ENCODE assay signal across 19 cellular contexts in genomic region chr7:134541-134940, GRCh38. TPM values are rescaled to one million over a fixed set of nuclear protein-coding genes. Genes with fewer than 3 reads are reported as not detected.
DNase-seq lines count a peak whose midpoint lies in the region; ATAC-seq and TF ChIP-seq lines count a peak whose summit lies in the region.
"Had no signal": no experiment of that assay in that cellular context is flagged by ENCODE, and none has a peak within 500 bp of the region (broad histone marks: within the 10 kb centered on the region; RNA-seq: fewer than 3 reads in every experiment).

No MANE protein-coding gene starts in this region.

- peak; percentile 11 for DNase-seq in D341Med (ENCODE audit: low spot score)
- DNase-seq in islet precursor cell: peak; percentile 28
- DNase-seq in neural progenitor cell (ENCODE audit: low spot score): no peak
- DNase-seq in ureter (ENCODE audit: low spot score): peak; percentile 32
- no peak for DNase-seq in progenitor cell of endocrine pancreas (ENCODE audit: low spot score, unreplicated experiment)
- DNase-seq in NCI-H2227 (lab: John Stamatoyannopoulos, UW; ENCODE audit: unreplicated experiment): no peak
- DNase-seq: Caco-2; CD4-positive, CD25-positive, alpha-beta regulatory T cell; CD8-positive, alpha-beta T cell; DMS 273 treated with DMSO at 0.1 percent for 48 hours; DMS79 treated with DMSO at 0.1 percent for 48 hours; GF-D8; GM23248; HCEC 1CT had no signal

- H3K9me3 ChIP-seq in neural progenitor cell (ENCODE audit: low read depth): no peaks in the 10 kb centered on the region
- H3K9me3 ChIP-seq: BLaER1, Caco-2 had no signal

- H4K20me1 ChIP-seq in neural progenitor cell (ENCODE audit: low read depth): no peaks in the 10 kb centered on the region
- H4K20me1 ChIP-seq: BLaER1 had no signal

- no peaks in the 10 kb centered on the region for H3K27me3 ChIP-seq in neural progenitor cell
- H3K27me3 ChIP-seq: BLaER1 had no signal

- H3K27ac Mint-ChIP-seq in neural progenitor cell (peak overlapping the region; percentile 69), progenitor cell of endocrine pancreas (no peak overlapping the region)
- H3K27ac Mint-ChIP-seq: B cell; CD4-positive, CD25-positive, alpha-beta regulatory T cell; CD8-positive, alpha-beta T cell had no signal

- H3K27ac ChIP-seq in neural progenitor cell: no peak overlapping the region
- H3K27ac ChIP-seq: 22Rv1, BLaER1, C4-2B, GM23248 had no signal

- H3K36me3 Mint-ChIP-seq in neural progenitor cell (no peaks in the 10 kb centered on the region), progenitor cell of endocrine pancreas (ENCODE audit: insufficient read depth) (no peaks in the 10 kb centered on the region)
- H3K36me3 Mint-ChIP-seq: CD4-positive, CD25-positive, alpha-beta regulatory T cell; CD8-positive, alpha-beta T cell had no signal

- no peak for ATAC-seq in GM19328 (IDR thresholded peaks at IDR 0.05; ENCODE audit: unreplicated experiment)
- ATAC-seq: CD8-positive, alpha-beta T cell had no signal

- H3K4me1 Mint-ChIP-seq in neural progenitor cell: peaks cover 10% of the 10 kb centered on the region
- no peaks in the 10 kb centered on the region for H3K4me1 Mint-ChIP-seq in progenitor cell of endocrine pancreas (ENCODE audit: low read depth)
- H3K4me1 Mint-ChIP-seq: B cell had no signal

- H3K4me1 ChIP-seq in neural progenitor cell: peaks cover 7% of the 10 kb centered on the region
- H3K4me1 ChIP-seq: Caco-2 had no signal

- no peak overlapping the region for H3K4me3 ChIP-seq in neural progenitor cell
- H3K4me3 ChIP-seq: BLaER1, GM23248 had no signal

- H3K9ac ChIP-seq in neural progenitor cell: no peak overlapping the region
- H3K9ac ChIP-seq: BLaER1, GM23248 had no signal

- no peaks in the 10 kb centered on the region for H3F3A ChIP-seq in neural progenitor cell (ENCODE audit: low read depth)

- no peak overlapping the region for H2AFZ ChIP-seq in neural progenitor cell (replicated peaks)
- H2AFZ ChIP-seq: GM23248 had no signal

- no peak overlapping the region for H3K4me2 ChIP-seq in neural progenitor cell

- H3K27me3 Mint-ChIP-seq in neural progenitor cell (ENCODE audit: insufficient read depth, low read depth) (peaks cover 4% of the 10 kb centered on the region), progenitor cell of endocrine pancreas (peaks cover 22% of the 10 kb centered on the region)

- H3K9me3 Mint-ChIP-seq in neural progenitor cell: no peaks in the 10 kb centered on the region
- H3K9me3 Mint-ChIP-seq in progenitor cell of endocrine pancreas (ENCODE audit: low read depth): no peaks in the 10 kb centered on the region
- H3K9me3 Mint-ChIP-seq: CD4-positive, CD25-positive, alpha-beta regulatory T cell; CD8-positive, alpha-beta T cell had no signal

- no peaks in the 10 kb centered on the region for H3K36me3 ChIP-seq in neural progenitor cell
- H3K36me3 ChIP-seq: BLaER1 had no signal

- no peaks in the 10 kb centered on the region for H3K79me2 ChIP-seq in neural progenitor cell (ENCODE audit: low read depth)

- no peak overlapping the region for H3K4me3 Mint-ChIP-seq in neural progenitor cell
- no peak overlapping the region for H3K4me3 Mint-ChIP-seq in progenitor cell of endocrine pancreas (ENCODE audit: low read depth)
- H3K4me3 Mint-ChIP-seq: B cell; CD4-positive, CD25-positive, alpha-beta regulatory T cell; CD8-positive, alpha-beta T cell had no signal

- no peak for TF ChIP-seq CTCF in neural progenitor cell (IDR thresholded peaks at IDR 0.05)
- TF ChIP-seq CTCF in progenitor cell of endocrine pancreas (IDR thresholded peaks at IDR 0.05; ENCODE audit: unreplicated experiment): no peak

RNA-seq across cellular contexts. Expression of gene FAM20C, which starts 57.8 kb away (rescaled TPM):
- total RNA-seq in neural progenitor cell (ENCODE audit: low replicate concordance) (3.8 and 4.7 TPM in 2 replicates), ureter (33.8 TPM), progenitor cell of endocrine pancreas (32.9 and 33.3 TPM in 2 replicates)
- total RNA-seq: CD4-positive, CD25-positive, alpha-beta regulatory T cell had no signal

Comparison
In these comparisons a context has a peak if more than half of its experiments do, and no peak if none do; other contexts are left out.
1. DNase-seq: peak in D341Med (single experiment), islet precursor cell (single experiment) and ureter (single experiment); none in neural progenitor cell (single experiment), progenitor cell of endocrine pancreas (single experiment) and NCI-H2227 (single experiment).